12 cellular contexts compared by ENCODE assay signal in genomic region chr12:67646775-67647174, GRCh38. TPM values are rescaled to one million over a fixed set of nuclear protein-coding genes. Genes with fewer than 3 reads are reported as not detected.
A peak's percentile ranks its signal among the peaks of the same experiment; 100 is the strongest.
DNase-seq lines count a peak whose midpoint lies in the region; ATAC-seq, FAIRE-seq and TF ChIP-seq lines count a peak whose summit lies in the region.
"Had no signal": no experiment of that assay in that cellular context is flagged by ENCODE, and none has a peak within 500 bp of the region (broad histone marks: within the 10 kb centered on the region; RNA-seq: fewer than 3 reads in every experiment).

No MANE protein-coding gene starts in this region.

- H3K9me2 ChIP-seq in OCI-LY7 (ENCODE audit: insufficient read depth, low read length): no peaks in the 10 kb centered on the region

- no peak for TF ChIP-seq POLR2A in H54 (IDR thresholded peaks at IDR 0.05; ENCODE audit: low read depth, low read length)

- H3K36me3 Mint-ChIP-seq in CD8-positive, alpha-beta memory T cell: peaks cover 3 to 24% (median 11%) of the 10 kb centered on the region in 3 donors
- peaks cover 37% of the 10 kb centered on the region for H3K36me3 Mint-ChIP-seq in effector memory CD8-positive, alpha-beta T cell (ENCODE audit: insufficient read depth)
- H3K36me3 Mint-ChIP-seq in neural progenitor cell: peaks cover 7% of the 10 kb centered on the region

- no peak overlapping the region for H3K4me3 ChIP-seq in CD8-positive, alpha-beta memory T cell (ENCODE audit: low read length)
- H3K4me3 ChIP-seq in neural progenitor cell (no peak overlapping the region), OCI-LY7 (ENCODE audit: low read depth, low read length, poor library complexity, severe bottlenecking) (no peak overlapping the region), pancreas (no peak overlapping the region)

- H3K4me3 Mint-ChIP-seq in CD8-positive, alpha-beta memory T cell: peak overlapping the region; percentile 83 to 99 (median 96)
- H3K4me3 Mint-ChIP-seq in effector memory CD8-positive, alpha-beta T cell: peak overlapping the region; percentile 96 to 99
- peak overlapping the region; percentile 96 for H3K4me3 Mint-ChIP-seq in neural progenitor cell

- H3F3A ChIP-seq in neural progenitor cell (ENCODE audit: low read depth): peaks cover 4% of the 10 kb centered on the region

- peaks cover 26 to 36% (median 34%) of the 10 kb centered on the region in 3 donors for H3K4me1 Mint-ChIP-seq in CD8-positive, alpha-beta memory T cell
- peaks cover 29 to 34% of the 10 kb centered on the region in 2 donors for H3K4me1 Mint-ChIP-seq in effector memory CD8-positive, alpha-beta T cell (ENCODE audit: low read depth in 2 of 2)
- peaks cover 33% of the 10 kb centered on the region for H3K4me1 Mint-ChIP-seq in neural progenitor cell

- H3K27me3 ChIP-seq in CD8-positive, alpha-beta memory T cell (ENCODE audit: insufficient read depth, low read length, poor library complexity, severe bottlenecking): no peaks in the 10 kb centered on the region
- H3K27me3 ChIP-seq in neural progenitor cell (peaks cover 8% of the 10 kb centered on the region), pancreas (no peaks in the 10 kb centered on the region)
- H3K27me3 ChIP-seq: right atrium auricular region had no signal

- H3K27ac Mint-ChIP-seq in CD8-positive, alpha-beta memory T cell: peak overlapping the region in 7 of 8 donors; percentile 32 to 99 (median 84)
- H3K27ac Mint-ChIP-seq in effector memory CD8-positive, alpha-beta T cell: peak overlapping the region; percentile 97
- H3K27ac Mint-ChIP-seq in neural progenitor cell: no peak overlapping the region

- H3K9me3 Mint-ChIP-seq in CD8-positive, alpha-beta memory T cell: no peaks in the 10 kb centered on the region
- no peaks in the 10 kb centered on the region for H3K9me3 Mint-ChIP-seq in effector memory CD8-positive, alpha-beta T cell
- peaks cover 2% of the 10 kb centered on the region for H3K9me3 Mint-ChIP-seq in neural progenitor cell
- H3K9me3 Mint-ChIP-seq: stimulated activated naive B cell treated with anti-CD40 and anti-IgM and Interleukin-4, amounts not matched to agents 10 μg/mL and 1 μg/mL and 100 μg/mL, for 72 hours had no signal

- CTCF ChIA-PET in CD8-positive, alpha-beta memory T cell (lab: Charles Lee): interaction anchor here (0.9 kb wide), 1 partner anchor 174 kb away, joined by 3 read pairs; no protein-coding TSS in a partner anchor
- CTCF ChIA-PET in OCI-LY7 (lab: Charles Lee; ENCODE audit: unreplicated experiment): no interaction called here

- FAIRE-seq in pancreas (lab: Jason Lieb, UNC): no peak
- no peak for FAIRE-seq in H54 (lab: Jason Lieb, UNC)
- FAIRE-seq: GM19239 had no signal

- H3K79me2 ChIP-seq in neural progenitor cell (ENCODE audit: low read depth) (peaks cover 31% of the 10 kb centered on the region), OCI-LY7 (ENCODE audit: insufficient read depth, low read depth, low read length) (peaks cover 26% of the 10 kb centered on the region)

- no peak overlapping the region for H3K9ac ChIP-seq in neural progenitor cell

- no peak for DNase-seq in CD8-positive, alpha-beta memory T cell
- peak; percentile 55 for DNase-seq in HT-29 (ENCODE audit: low spot score)
- DNase-seq in effector memory CD8-positive, alpha-beta T cell: no peak
- no peak for DNase-seq in neural progenitor cell (ENCODE audit: low spot score)
- no peak for DNase-seq in OCI-LY7 (ENCODE audit: low spot score)
- no peak for DNase-seq in pancreas
- no peak for DNase-seq in H54 (ENCODE audit: insufficient read length, low spot score)
- DNase-seq: IMR-90; NCI-H1048; stimulated activated naive B cell treated with anti-CD40 and anti-IgM and Interleukin-4, amounts not matched to agents 10 μg/mL and 1 μg/mL and 100 μg/mL, for 72 hours had no signal

- no TSS peak for BruUV-seq in OCI-LY7 (replicated peaks; lab: Mats Ljungman, UMichigan)

- ATAC-seq in effector memory CD8-positive, alpha-beta T cell (replicated peaks): no peak
- ATAC-seq in pancreas: no peak
- ATAC-seq: stimulated activated naive B cell treated with anti-CD40 and anti-IgM and Interleukin-4, amounts not matched to agents 10 μg/mL and 1 μg/mL and 100 μg/mL, for 72 hours had no signal

- H2AFZ ChIP-seq in neural progenitor cell (replicated peaks) (no peak overlapping the region), OCI-LY7 (ENCODE audit: low read length) (no peak overlapping the region)

- WGBS in pancreas, 2 donors: 91 to 97% methylated on average over 4 of the region's 4 CpGs

- H3K4me2 ChIP-seq in neural progenitor cell: no peak overlapping the region
- H3K4me2 ChIP-seq in OCI-LY7 (ENCODE audit: low read length): no peak overlapping the region

- H3K27ac ChIP-seq in CD8-positive, alpha-beta memory T cell (ENCODE audit: low read depth, low read length): no peak overlapping the region
- H3K27ac ChIP-seq in neural progenitor cell (no peak overlapping the region), OCI-LY7 (ENCODE audit: low read depth, low read length, poor library complexity, severe bottlenecking) (no peak overlapping the region), pancreas (peak overlapping the region in 1 of 4 donors; percentile 97)

- H4K20me1 ChIP-seq in neural progenitor cell (ENCODE audit: low read depth) (peaks cover 20% of the 10 kb centered on the region), OCI-LY7 (ENCODE audit: insufficient read depth, low read length) (peaks cover 18% of the 10 kb centered on the region)

- H3K9me3 ChIP-seq in CD8-positive, alpha-beta memory T cell (ENCODE audit: low read length): no peaks in the 10 kb centered on the region
- H3K9me3 ChIP-seq in neural progenitor cell (ENCODE audit: low read depth): no peaks in the 10 kb centered on the region
- H3K9me3 ChIP-seq in OCI-LY7 (ENCODE audit: low read length): no peaks in the 10 kb centered on the region
- H3K9me3 ChIP-seq in pancreas: no peaks in the 10 kb centered on the region
- H3K9me3 ChIP-seq: right atrium auricular region had no signal

- H3K4me1 ChIP-seq in CD8-positive, alpha-beta memory T cell (ENCODE audit: insufficient read depth, low read length): peaks cover 15% of the 10 kb centered on the region
- H3K4me1 ChIP-seq in neural progenitor cell (peaks cover 9% of the 10 kb centered on the region), OCI-LY7 (ENCODE audit: insufficient read depth, low read length, poor library complexity, severe bottlenecking) (peaks cover 22% of the 10 kb centered on the region), pancreas (peaks cover 0 to 13% (median 0%) of the 10 kb centered on the region in 3 donors)

- no peaks in the 10 kb centered on the region for H3K36me3 ChIP-seq in CD8-positive, alpha-beta memory T cell (ENCODE audit: insufficient read depth, low read length)
- no peaks in the 10 kb centered on the region for H3K36me3 ChIP-seq in neural progenitor cell
- H3K36me3 ChIP-seq in OCI-LY7 (ENCODE audit: insufficient read depth, low read length): no peaks in the 10 kb centered on the region
- H3K36me3 ChIP-seq in pancreas: no peaks in the 10 kb centered on the region

- POLR2A ChIA-PET in CD8-positive, alpha-beta memory T cell (lab: Charles Lee): no interaction called here
- POLR2A ChIA-PET in OCI-LY7 (lab: Charles Lee): interaction anchor here (0.7 to 1.3 kb wide), 3 partner anchors 14 to 1476 kb away, joined by 3 to 4 read pairs (median 3); no protein-coding TSS in a partner anchor

- H3K27me3 Mint-ChIP-seq in CD8-positive, alpha-beta memory T cell: no peaks in the 10 kb centered on the region
- no peaks in the 10 kb centered on the region for H3K27me3 Mint-ChIP-seq in effector memory CD8-positive, alpha-beta T cell
- peaks cover 9% of the 10 kb centered on the region for H3K27me3 Mint-ChIP-seq in neural progenitor cell (ENCODE audit: insufficient read depth, low read depth)
- H3K27me3 Mint-ChIP-seq: stimulated activated naive B cell treated with anti-CD40 and anti-IgM and Interleukin-4, amounts not matched to agents 10 μg/mL and 1 μg/mL and 100 μg/mL, for 72 hours had no signal

- TF ChIP-seq CTCF in neural progenitor cell (IDR thresholded peaks at IDR 0.05) (no peak), OCI-LY7 (conservative IDR thresholded peaks at IDR 0.05; ENCODE audit: low read length) (no peak), pancreas (IDR thresholded peaks at IDR 0.05) (no peak)

- intact Hi-C loops in OCI-LY7 (cut with micrococcal nuclease; ENCODE audit: unreplicated experiment): loop anchor here (5.0 kb wide), 1 partner anchor 194 kb away; no protein-coding TSS in a partner anchor
- intact Hi-C loops in pancreas (cut with DNase I): no loop called here

RNA-seq across cellular contexts. Expression of gene DYRK2, which starts 1.8 kb away (rescaled TPM):
- 10 to 100 TPM; 44.7 to 47.6 TPM for total RNA-seq in CD8-positive, alpha-beta memory T cell
- polyA plus RNA-seq in CD8-positive, alpha-beta memory T cell: 89.3 TPM
- total RNA-seq in HT-29 (2014; rRNA removed; shearing (Covaris generic)): 55.1 and 67.1 TPM in 2 replicates
- total RNA-seq in neural progenitor cell (ENCODE audit: low replicate concordance): 29.6 and 34.2 TPM in 2 replicates
- 25.3 and 30.6 TPM in 2 replicates for total RNA-seq in OCI-LY7 (2014; rRNA removed; shearing (Covaris generic))
- total RNA-seq in OCI-LY7 (2022): 31.5 and 32.3 TPM in 2 replicates
- total RNA-seq in pancreas: 10 to 100 TPM; 11.6 to 25.8 (median 13.0) TPM
- 1 to 10 TPM; 2.6 to 6.2 TPM for polyA plus RNA-seq in pancreas
